11 cellular contexts compared by ENCODE assay signal in the genomic region with DNA sequence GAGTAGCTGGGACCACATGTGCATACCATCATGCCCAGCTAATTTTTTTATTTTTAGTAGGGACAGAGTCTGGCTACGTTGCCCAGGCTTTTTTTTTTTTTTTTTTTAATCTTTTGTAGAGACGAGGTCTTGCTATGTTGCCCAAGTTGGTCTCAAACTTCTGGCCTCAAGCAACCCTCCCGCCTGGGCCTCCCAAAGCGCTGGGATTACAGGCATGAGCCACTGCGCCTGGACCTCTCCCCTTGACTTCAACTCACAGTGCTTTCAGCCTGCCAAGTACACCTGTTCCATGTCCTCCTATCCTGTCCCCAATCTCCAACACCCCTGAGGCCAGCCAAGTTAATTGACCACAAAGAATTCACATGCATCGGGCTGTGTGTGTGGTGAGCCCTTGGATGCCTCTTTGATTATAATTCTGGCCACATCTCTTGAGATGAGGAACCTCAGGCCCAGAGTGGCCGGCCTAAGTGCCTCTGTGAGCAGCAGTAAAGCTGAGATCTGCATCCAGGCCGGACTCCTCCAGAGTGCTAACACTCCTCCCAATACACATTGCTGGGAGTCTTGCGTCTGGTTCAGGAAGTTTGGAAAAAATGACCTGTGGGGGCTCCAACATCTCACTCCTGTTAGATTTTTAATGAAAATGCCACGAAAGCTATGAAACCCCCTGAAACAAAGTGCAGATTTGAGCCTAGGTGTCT. TPM values are rescaled to one million over a fixed set of nuclear protein-coding genes. Genes with fewer than 3 reads are reported as not detected.
DNase-seq lines count a peak whose midpoint lies in the region; ATAC-seq, FAIRE-seq and TF ChIP-seq lines count a peak whose summit lies in the region.
"Had no signal": no experiment of that assay in that cellular context is flagged by ENCODE, and none has a peak within 500 bp of the region (broad histone marks: within the 10 kb centered on the region; RNA-seq: fewer than 3 reads in every experiment).

No MANE protein-coding gene starts in this region.

- H3K27ac Mint-ChIP-seq in Caco-2 (ENCODE audit: unreplicated experiment) (peak overlapping the region; percentile 23), IgD-negative memory B cell (peak overlapping the region; percentile 79 to 89 (median 86))
- peak overlapping the region; percentile 84 to 90 for H3K27ac Mint-ChIP-seq in natural killer cell treated with Interleukin-12 subunit alpha and Interleukin-12 subunit beta and Interleukin-15 and Interleukin-18, amount 100 ng/mL, for 72 hours

- H3K9ac ChIP-seq in GM12878 (ENCODE audit: control insufficient read depth, insufficient read depth, low read length) = peak overlapping the region; percentile 53

- DNase-seq in Caco-2 (no peak), GM12878 (ENCODE audit: low read depth, low spot score) (no peak), DMS153 treated with DMSO at 0.1 percent for 48 hours (lab: John Stamatoyannopoulos, UW; ENCODE audit: unreplicated experiment) (no peak), cardiac septum (ENCODE audit: low spot score) (no peak), HTR-8/SVneo (ENCODE audit: insufficient read length, low spot score) (no peak)
- no peak for DNase-seq in natural killer cell treated with Interleukin-12 subunit alpha and Interleukin-12 subunit beta and Interleukin-15 and Interleukin-18, amount 100 ng/mL, for 72 hours (ENCODE audit: low spot score)
- DNase-seq: hippocampal formation, MG63 had no signal

- CTCF ChIA-PET in Caco-2 (lab: Charles Lee) (no interaction called here), GM12878 (lab: Yijun Ruan, JAX) (interaction anchor here (1.3 to 2.8 kb wide), 5 partner anchors 10 to 119 kb away, joined by 4 to 18 read pairs (median 9); partner anchors contain the start of gene RPLP0)

- FAIRE-seq in GM12878 (lab: Jason Lieb, UNC) = no peak
- FAIRE-seq in HTR-8/SVneo (lab: Jason Lieb, UNC) = no peak

- TF ChIP-seq RAD21 in GM12878 (IDR thresholded peaks at IDR 0.05; ENCODE audit: insufficient read depth, low read depth, low read length) = no peak

- H3K27me3 Mint-ChIP-seq in Caco-2 (ENCODE audit: insufficient read depth, unreplicated experiment) (no peaks in the 10 kb centered on the region), IgD-negative memory B cell (no peaks in the 10 kb centered on the region)
- no peaks in the 10 kb centered on the region for H3K27me3 Mint-ChIP-seq in natural killer cell treated with Interleukin-12 subunit alpha and Interleukin-12 subunit beta and Interleukin-15 and Interleukin-18, amount 100 ng/mL, for 72 hours

- H3K36me3 ChIP-seq in Caco-2 (ENCODE audit: control insufficient read depth, insufficient read depth, low read length) = peaks cover 2% of the 10 kb centered on the region
- H3K36me3 ChIP-seq in GM12878 (ENCODE audit: control insufficient read depth in 2 of 2, insufficient read depth in 2 of 2, low read length in 1 of 2) = peaks cover 14 to 17% of the 10 kb centered on the region in 2 experiments

- H3K9me3 Mint-ChIP-seq in Caco-2 (ENCODE audit: unreplicated experiment) (no peaks in the 10 kb centered on the region), IgD-negative memory B cell (no peaks in the 10 kb centered on the region)
- no peaks in the 10 kb centered on the region for H3K9me3 Mint-ChIP-seq in natural killer cell treated with Interleukin-12 subunit alpha and Interleukin-12 subunit beta and Interleukin-15 and Interleukin-18, amount 100 ng/mL, for 72 hours

- H3K79me2 ChIP-seq in GM12878 (ENCODE audit: control insufficient read depth, insufficient read depth, low read length) = peaks cover 80% of the 10 kb centered on the region

- H3K4me1 ChIP-seq in Caco-2 (peaks cover 17% of the 10 kb centered on the region), GM12878 (ENCODE audit: control insufficient read depth, insufficient read depth, low read length) (peaks cover 44% of the 10 kb centered on the region)

- H3K4me1 Mint-ChIP-seq in Caco-2 (ENCODE audit: low read depth, unreplicated experiment) = peaks cover 13% of the 10 kb centered on the region
- H3K4me1 Mint-ChIP-seq in IgD-negative memory B cell = peaks cover 34 to 45% (median 39%) of the 10 kb centered on the region in 3 donors
- peaks cover 53 to 56% of the 10 kb centered on the region in 2 donors for H3K4me1 Mint-ChIP-seq in natural killer cell treated with Interleukin-12 subunit alpha and Interleukin-12 subunit beta and Interleukin-15 and Interleukin-18, amount 100 ng/mL, for 72 hours (ENCODE audit: low read depth in 2 of 2)

- in situ Hi-C loops in GM12878 (cut with MboI) = no loop called here

- SMC1A ChIA-PET in GM12878 (lab: Charles Lee; ENCODE audit: uncharacterized antibody, unreplicated experiment) = interaction anchor here (0.7 to 3.9 kb wide), 6 partner anchors 10 to 95 kb away, joined by 3 to 29 read pairs (median 5); partner anchors contain the start of gene RPLP0

- H3K27me3 ChIP-seq in Caco-2 (replicated peaks; ENCODE audit: control insufficient read depth, insufficient read depth, low read length) (no peaks in the 10 kb centered on the region), GM12878 (replicated peaks in 1 of 2; ENCODE audit: control insufficient read depth in 2 of 2, insufficient read depth in 2 of 2, low read length in 1 of 2) (no peaks in the 10 kb centered on the region)
- H3K27me3 ChIP-seq: MG63 had no signal

- no peak overlapping the region for H3K4me3 ChIP-seq in Caco-2 (ENCODE audit: low read depth, low read length)
- H3K4me3 ChIP-seq in GM12878 = peak overlapping the region; percentile 62
- H3K4me3 ChIP-seq: coronary artery, MG63 had no signal

- peaks cover 11% of the 10 kb centered on the region for H4K20me1 ChIP-seq in GM12878 (ENCODE audit: control insufficient read depth, insufficient read depth)

- TF ChIP-seq CTCF in Caco-2 (IDR thresholded peaks at IDR 0.05; ENCODE audit: insufficient read depth in 1 of 2, low read depth in 1 of 2, low read length in 1 of 2, severe bottlenecking in 1 of 2, unreplicated experiment in 1 of 2) = no peak
- TF ChIP-seq CTCF in GM12878 (IDR thresholded peaks at IDR 0.05 in 2 of 3, conservative IDR thresholded peaks at IDR 0.05 in 1 of 3; ENCODE audit: control insufficient read depth in 2 of 3, extremely low read depth in 1 of 3, insufficient read depth in 1 of 3, low read depth in 3 of 3, low read length in 3 of 3) = no peak

- peak overlapping the region; percentile 56 for H3K27ac ChIP-seq in GM12878 (ENCODE audit: control insufficient read depth, insufficient read depth)
- H3K27ac ChIP-seq: HL-60 had no signal

- WGBS in GM12878 (ENCODE audit: insufficient coverage, insufficient replicate concordance, low lambda C conversion rate, missing lambda C conversion rate) = 69% methylated on average over 9 of the region's 10 CpGs

- no peak for ATAC-seq in GM12878
- ATAC-seq in natural killer cell treated with Interleukin-12 subunit alpha and Interleukin-12 subunit beta and Interleukin-15 and Interleukin-18, amount 100 ng/mL, for 72 hours = no peak

- H3K4me3 Mint-ChIP-seq in Caco-2 (ENCODE audit: unreplicated experiment) (no peak overlapping the region), IgD-negative memory B cell (peak overlapping the region in 2 of 4 donors; percentile 87)
- peak overlapping the region; percentile 83 for H3K4me3 Mint-ChIP-seq in natural killer cell treated with Interleukin-12 subunit alpha and Interleukin-12 subunit beta and Interleukin-15 and Interleukin-18, amount 100 ng/mL, for 72 hours

- H2AFZ ChIP-seq in GM12878 (ENCODE audit: control insufficient read depth, low read depth, low read length) = no peak overlapping the region

- H3K9me3 ChIP-seq in Caco-2 (no peaks in the 10 kb centered on the region), GM12878 (replicated peaks; ENCODE audit: control insufficient read depth, insufficient read depth, low read length) (no peaks in the 10 kb centered on the region)
- H3K9me3 ChIP-seq: MG63 had no signal

- POLR2A ChIA-PET in Caco-2 (lab: Charles Lee) (no interaction called here), GM12878 (lab: Charles Lee) (interaction anchor here (0.6 to 1.7 kb wide), 7 partner anchors 9 to 1971 kb away, joined by 3 to 10 read pairs (median 4); no protein-coding TSS in a partner anchor)

- peak overlapping the region; percentile 87 for H3K4me2 ChIP-seq in GM12878 (ENCODE audit: control insufficient read depth, insufficient read depth)

- RAD21 ChIA-PET in GM12878 (lab: Charles Lee; ENCODE audit: unreplicated experiment) = interaction anchor here (0.9 to 3.4 kb wide), 6 partner anchors 8 to 119 kb away, joined by 3 to 29 read pairs (median 14); partner anchors contain the start of gene RPLP0

- peaks cover 73% of the 10 kb centered on the region for H3K36me3 Mint-ChIP-seq in Caco-2 (ENCODE audit: insufficient read depth, unreplicated experiment)
- peaks cover 9% of the 10 kb centered on the region for H3K36me3 Mint-ChIP-seq in IgD-negative memory B cell
- H3K36me3 Mint-ChIP-seq in natural killer cell treated with Interleukin-12 subunit alpha and Interleukin-12 subunit beta and Interleukin-15 and Interleukin-18, amount 100 ng/mL, for 72 hours = peaks cover 5% of the 10 kb centered on the region

- no TSS peak for BruUV-seq in Caco-2 (replicated peaks; lab: Mats Ljungman, UMichigan)
- BruUV-seq in GM12878 (replicated peaks; lab: Mats Ljungman, UMichigan) = no TSS peak

- TF ChIP-seq POLR2A in GM12878 (IDR thresholded peaks at IDR 0.05; ENCODE audit: low read depth, low read length) = no peak

- intact Hi-C loops in Caco-2 (cut with micrococcal nuclease; ENCODE audit: unreplicated experiment) (no loop called here), GM12878 (cut with micrococcal nuclease; ENCODE audit: unreplicated experiment) (loop anchor here (2.0 to 10.0 kb wide), 2 partner anchors 23 to 155 kb away; partner anchors contain the start of gene PXN), cardiac septum (cut with DNase I) (loop anchor here (10.0 kb wide), 1 partner anchor 155 kb away; the partner anchor contains the start of gene PXN)

- TF ChIP-seq EP300 in GM12878 (IDR thresholded peaks at IDR 0.05; ENCODE audit: borderline replicate concordance in 1 of 2, control insufficient read depth in 1 of 2, low read depth in 2 of 2, low read length in 2 of 2) = no peak

RNA-seq across cellular contexts. Expression of gene RAB35, which starts 6.8 kb away (rescaled TPM):
- total RNA-seq in Caco-2 (2022) = 65.1 and 72.0 TPM in 2 replicates
- 18.1 TPM for polyA plus RNA-seq in IgD-negative memory B cell
- total RNA-seq in GM12878 (2013; cell fraction: nucleolus; rRNA removed) = 17.3 and 17.4 TPM in 2 replicates
- 50.6 and 57.2 TPM in 2 replicates for total RNA-seq in GM12878 (2014; rRNA removed)
- total RNA-seq in GM12878 (2014; rRNA removed; fragmentation: Illumina TruSeq; extraction: Trizol) = 33.1 and 37.3 TPM in 2 replicates
- 89.4 and 99.2 TPM in 2 replicates for total RNA-seq in GM12878 (2021)
- 30.2 TPM for polyA plus RNA-seq in GM12878 (2011; ENCODE audit: low read depth)
- 68.7 and 87.1 TPM in 2 replicates for polyA plus RNA-seq in GM12878 (2011; rRNA removed)
- 67.3 and 76.1 TPM in 2 replicates for polyA plus RNA-seq in GM12878 (2011; cell fraction: cytosol; rRNA removed)
- 75.4 and 101 TPM in 2 replicates for polyA plus RNA-seq in GM12878 (2011; cell fraction: nucleus; rRNA removed)
- 56.3 and 69.3 TPM in 2 replicates for polyA plus RNA-seq in GM12878 (2012)
- polyA plus RNA-seq in GM12878 (2014; fragmentation: Illumina TruSeq; extraction: Trizol) = 28.9 and 44.7 TPM in 2 replicates
- 1 to 10 TPM in 1 of 2 experiments, under 1 TPM in 1; 0.76 to 2.0 TPM for polyA plus RNA-seq in GM12878 (2014; fragmentation: Nextera tagmentation; extraction: Ambion mirVana)
- polyA plus RNA-seq in GM12878 (2014; rRNA removed) = 73.0 and 78.9 TPM in 2 replicates
- 10 to 100 TPM; 42.4 to 42.9 TPM for polyA plus RNA-seq in GM12878 (2016; fragmentation: Nextera tagmentation; extraction: Ambion mirVana)
- 59.2 and 76.6 TPM in 2 replicates for polyA minus RNA-seq in GM12878 (2011; rRNA and poly(A)+ RNA removed)
- 26.9 and 27.4 TPM in 2 replicates for polyA minus RNA-seq in GM12878 (2011; cell fraction: cytosol; rRNA and poly(A)+ RNA removed)
- 8.9 and 19.6 TPM in 2 replicates for polyA minus RNA-seq in GM12878 (2011; cell fraction: nucleus; rRNA and poly(A)+ RNA removed)
- total RNA-seq in natural killer cell treated with Interleukin-12 subunit alpha and Interleukin-12 subunit beta and Interleukin-15 and Interleukin-18, amount 100 ng/mL, for 72 hours = 10 to 100 TPM; 85.2 to 94.1 TPM
- total RNA-seq in cardiac septum = 33.0 TPM

Comparison
In these comparisons a context has a peak if more than half of its experiments do, and no peak if none do; other contexts are left out.
1. H3K27ac Mint-ChIP-seq: peak in every context shown above with its lines; median percentile 87 in natural killer cell treated with Interleukin-12 subunit alpha and Interleukin-12 subunit beta and Interleukin-15 and Interleukin-18, amount 100 ng/mL, for 72 hours; 86 in IgD-negative memory B cell; 23 in Caco-2.